In genomic region chr3:120472121-120472844, GRCh38 we compare ENCODE assay signal across 20 cellular contexts.
"Had no signal": no experiment of that assay in that cellular context is flagged by ENCODE, and none has a peak within 500 bp of the region (broad histone marks: within the 10 kb centered on the region; RNA-seq: fewer than 3 reads in every experiment).

No MANE protein-coding gene starts in this region.

- H3K36me3 Mint-ChIP-seq: natural killer cell treated with Interleukin-12 subunit alpha and Interleukin-12 subunit beta and Interleukin-15 and Interleukin-18, amount 100 ng/mL, for 72 hours had no signal

- H3K9me3 ChIP-seq: adrenal gland, body of pancreas, mucosa of descending colon, ovary, sigmoid colon, suprapubic skin had no signal

- H3K36me3 ChIP-seq: adrenal gland, ovary, sigmoid colon, suprapubic skin had no signal

- H3K4me1 Mint-ChIP-seq: central memory CD8-positive, alpha-beta T cell had no signal

- H3K4me3 ChIP-seq: adrenal gland, body of pancreas, lung, mucosa of descending colon, ovary, sigmoid colon, suprapubic skin had no signal

- H3K27me3 ChIP-seq: adrenal gland, body of pancreas, ovary, sigmoid colon, suprapubic skin had no signal

- ATAC-seq: activated CD4-positive, CD25-positive, alpha-beta regulatory T cell treated with anti-CD3 and anti-CD28 coated beads, Interleukin-2, amount 50 U/mL, for 24 hours; body of pancreas; left colon; mucosa of descending colon; natural killer cell treated with Interleukin-12 subunit alpha and Interleukin-12 subunit beta and Interleukin-15 and Interleukin-18, amount 100 ng/mL, for 72 hours; stimulated activated naive CD8-positive, alpha-beta T cell treated with anti-CD3 and anti-CD28 coated beads, Interleukin-15, Interleukin-2, amounts not matched to agents 100 U/mL and 50 U/mL, for 24 hours had no signal

- DNase-seq: activated naive CD4-positive, alpha-beta T cell treated with anti-CD3 and anti-CD28 coated beads, Interleukin-2, amount 50 U/mL, for 16 hours; adrenal gland; body of pancreas; dermis blood vessel endothelial cell; endodermal cell; erythroblast; hypothalamus; left colon; mucosa of descending colon; ovary; sigmoid colon; stimulated activated CD4-positive, alpha-beta T cell treated with anti-CD3 and anti-CD28 coated beads, Interleukin-2, amount 100 ng/mL, for 48 hours; stimulated activated CD8-positive, alpha-beta memory T cell treated with anti-CD3 and anti-CD28 coated beads, Interleukin-4, amount 100 ng/mL, for 48 hours; stimulated activated naive CD8-positive, alpha-beta T cell treated with anti-CD3 and anti-CD28 coated beads, Interleukin-15, Interleukin-2, amounts not matched to agents 100 U/mL and 50 U/mL, for 24 hours had no signal

- H3K27ac Mint-ChIP-seq: activated T-helper 2 cell treated with anti-CD3 and anti-CD28 coated beads, Interferon-gamma antibody, Interleukin-2, Interleukin-4, amounts not matched to agents 10 μg/mL and 5 μg/mL and 100 μg/mL, durations not matched to agents 14 hours and 24 hours and 36 hours; endodermal cell; natural killer cell treated with Interleukin-12 subunit alpha and Interleukin-12 subunit beta and Interleukin-15 and Interleukin-18, amount 100 ng/mL, for 72 hours had no signal

- H3K4me1 ChIP-seq: adrenal gland, body of pancreas had no signal

- H3K4me3 Mint-ChIP-seq: central memory CD8-positive, alpha-beta T cell; endodermal cell; natural killer cell treated with Interleukin-12 subunit alpha and Interleukin-12 subunit beta and Interleukin-15 and Interleukin-18, amount 100 ng/mL, for 72 hours had no signal

- H3K27ac ChIP-seq: adrenal gland, body of pancreas, ovary, suprapubic skin had no signal

- H3K9me3 Mint-ChIP-seq: activated T-helper 2 cell treated with anti-CD3 and anti-CD28 coated beads, Interferon-gamma antibody, Interleukin-2, Interleukin-4, amounts not matched to agents 10 μg/mL and 5 μg/mL and 100 μg/mL, durations not matched to agents 14 hours and 24 hours and 36 hours; central memory CD8-positive, alpha-beta T cell; natural killer cell treated with Interleukin-12 subunit alpha and Interleukin-12 subunit beta and Interleukin-15 and Interleukin-18, amount 100 ng/mL, for 72 hours had no signal
